ENCODE assay signal across 15 cellular contexts in the genomic region with DNA sequence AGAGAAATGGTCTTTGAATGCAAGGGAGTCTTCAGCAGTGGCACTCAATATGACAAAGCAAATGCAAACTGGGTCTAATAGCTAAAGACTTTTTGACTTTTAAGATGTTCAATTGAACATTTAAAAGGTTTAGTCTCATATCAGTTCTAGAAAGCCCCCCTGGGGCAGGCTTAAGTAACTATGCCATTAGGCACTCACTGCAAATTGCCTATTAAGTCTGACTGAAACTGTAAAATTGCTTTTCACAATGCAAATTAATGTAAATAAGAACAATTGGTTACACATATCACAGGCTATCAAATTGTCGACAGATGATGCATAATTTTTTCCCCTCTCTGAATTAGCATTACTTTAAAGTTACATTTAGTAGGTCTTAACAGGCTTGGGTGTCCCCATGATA.
"Had no signal": no experiment of that assay in that cellular context is flagged by ENCODE, and none has a peak within 500 bp of the region (broad histone marks: within the 10 kb centered on the region; RNA-seq: fewer than 3 reads in every experiment).

No MANE protein-coding gene starts in this region.

- H3K4me2 ChIP-seq: PC-9 had no signal

- H3K4me1 ChIP-seq: breast epithelium, colonic mucosa had no signal

- H3K36me3 ChIP-seq: breast epithelium, colonic mucosa had no signal

- H3K27ac ChIP-seq: breast epithelium, colonic mucosa, PC-9 had no signal

- H3K9me3 ChIP-seq: breast epithelium, colonic mucosa had no signal

- H3K27me3 ChIP-seq: breast epithelium, colonic mucosa had no signal

- H3K4me3 ChIP-seq: breast epithelium, colonic mucosa, PC-9 had no signal

- DNase-seq: activated CD4-positive, alpha-beta T cell treated with anti-CD3 and anti-CD28 coated beads for 4 hours; activated CD8-positive, alpha-beta memory T cell treated with anti-CD3 and anti-CD28 coated beads, Interleukin-2, amount 50 U/mL, for 4 hours; activated CD8-positive, alpha-beta T cell treated with anti-CD3 and anti-CD28 coated beads for 36 hours; activated naive CD4-positive, alpha-beta T cell; aorta; caudate nucleus; colonic mucosa; KG1; NCI-H1092; NCI-H1694; NCI-H2029; NCI-H446; PC-9; SHP77 treated with DMSO at 0.1 percent for 48 hours had no signal
